In genomic region chr10:4719671-4720070, GRCh38 we compare ENCODE assay signal across 31 cellular contexts.
"Had no signal": no experiment of that assay in that cellular context is flagged by ENCODE, and none has a peak within 500 bp of the region (broad histone marks: within the 10 kb centered on the region; RNA-seq: fewer than 3 reads in every experiment).

No MANE protein-coding gene starts in this region.

- DNase-seq: activated CD4-positive, alpha-beta memory T cell treated with anti-CD3 and anti-CD28 coated beads for 36 hours; activated CD4-positive, alpha-beta T cell treated with anti-CD3 and anti-CD28 coated beads for 36 hours; activated CD4-positive, alpha-beta T cell treated with anti-CD3 and anti-CD28 coated beads, Interleukin-2, amount 10 ng/mL, durations not matched to agents 24 days and 14 days; activated CD4-positive, CD25-positive, alpha-beta regulatory T cell; activated CD4-positive, CD25-positive, alpha-beta regulatory T cell treated with anti-CD3 and anti-CD28 coated beads, Interleukin-2, amount 50 U/mL, for 72 hours; activated CD8-positive, alpha-beta memory T cell treated with anti-CD3 and anti-CD28 coated beads, Interleukin-2, amount 10 ng/mL, durations not matched to agents 7 days and 5 days; activated CD8-positive, alpha-beta memory T cell treated with anti-CD3 and anti-CD28 coated beads, Interleukin-2, amount 50 U/mL, for 4 hours; activated CD8-positive, alpha-beta T cell treated with anti-CD3 and anti-CD28 coated beads, Interleukin-2, amount 10 ng/mL, durations not matched to agents 7 days and 5 days; activated effector memory CD4-positive, alpha-beta T cell treated with anti-CD3 and anti-CD28 coated beads, Interleukin-2, amount 50 U/mL, for 16 hours; activated naive CD4-positive, alpha-beta T cell treated with anti-CD3 and anti-CD28 coated beads for 36 hours; activated naive CD8-positive, alpha-beta T cell treated with anti-CD3 and anti-CD28 coated beads for 36 hours; activated T-cell treated with anti-CD3 and anti-CD28 coated beads, Interleukin-2, amount 50 U/mL, for 1 hour; activated T-cell treated with anti-CD3 and anti-CD28 coated beads, Interleukin-2, amount 50 U/mL, for 48 hours; central memory CD4-positive, alpha-beta T cell; cerebellar nuclear complex; colonic mucosa; effector CD8-positive, alpha-beta T cell; esophagus squamous epithelium; foreskin fibroblast; head of caudate nucleus; hippocampal formation; T1000 had no signal

- H3K36me3 Mint-ChIP-seq: activated CD4-positive, alpha-beta memory T cell treated with anti-CD3 and anti-CD28 coated beads for 36 hours; activated CD8-positive, alpha-beta memory T cell treated with anti-CD3 and anti-CD28 coated beads, Interleukin-2, amount 10 ng/mL, durations not matched to agents 7 days and 5 days; activated naive CD4-positive, alpha-beta T cell treated with anti-CD3 and anti-CD28 coated beads, Interleukin-2, amount 50 U/mL, for 24 hours; brain had no signal

- H3K4me3 Mint-ChIP-seq: activated CD4-positive, alpha-beta memory T cell treated with anti-CD3 and anti-CD28 coated beads for 36 hours; activated CD4-positive, alpha-beta T cell treated with anti-CD3 and anti-CD28 coated beads for 36 hours; activated CD4-positive, alpha-beta T cell treated with anti-CD3 and anti-CD28 coated beads, Interleukin-2, amount 10 ng/mL, durations not matched to agents 24 days and 14 days; activated CD8-positive, alpha-beta memory T cell treated with anti-CD3 and anti-CD28 coated beads, Interleukin-2, amount 10 ng/mL, durations not matched to agents 7 days and 5 days; activated CD8-positive, alpha-beta T cell treated with anti-CD3 and anti-CD28 coated beads, Interleukin-2, amount 10 ng/mL, durations not matched to agents 7 days and 5 days; activated naive CD4-positive, alpha-beta T cell treated with anti-CD3 and anti-CD28 coated beads for 36 hours; activated naive CD4-positive, alpha-beta T cell treated with anti-CD3 and anti-CD28 coated beads, Interleukin-2, amount 50 U/mL, for 24 hours; activated naive CD8-positive, alpha-beta T cell treated with anti-CD3 and anti-CD28 coated beads for 36 hours; activated T-helper 1 cell treated with anti-CD3 and anti-CD28 coated beads, Interleukin-12 subunit alpha, Interleukin-12 subunit beta, Interleukin-2, Interleukin-4 antibody, amounts not matched to agents 30 ng/mL and 10 ng/mL and 1 ng/mL, durations not matched to agents 14 hours and 24 hours and 36 hours; brain; T-helper 2 cell treated with Interferon-gamma antibody and Interleukin-4, amounts not matched to agents 5 μg/mL and 100 μg/mL, for 36 hours had no signal

- H3K4me1 Mint-ChIP-seq: activated CD4-positive, alpha-beta T cell treated with anti-CD3 and anti-CD28 coated beads for 36 hours; activated CD4-positive, alpha-beta T cell treated with anti-CD3 and anti-CD28 coated beads, Interleukin-2, amount 10 ng/mL, durations not matched to agents 24 days and 14 days; activated CD8-positive, alpha-beta memory T cell treated with anti-CD3 and anti-CD28 coated beads, Interleukin-2, amount 10 ng/mL, durations not matched to agents 7 days and 5 days; activated naive CD4-positive, alpha-beta T cell treated with anti-CD3 and anti-CD28 coated beads, Interleukin-2, amount 50 U/mL, for 24 hours had no signal

- H3K9me3 ChIP-seq: ascending aorta, breast epithelium, colonic mucosa, esophagus squamous epithelium had no signal

- H3K27me3 ChIP-seq: ascending aorta, breast epithelium, cardiac muscle cell, colonic mucosa, esophagus squamous epithelium had no signal

- ATAC-seq: activated CD4-positive, alpha-beta T cell treated with anti-CD3 and anti-CD28 coated beads for 36 hours; activated CD8-positive, alpha-beta memory T cell treated with anti-CD3 and anti-CD28 coated beads, Interleukin-2, amount 10 ng/mL, durations not matched to agents 7 days and 5 days; activated CD8-positive, alpha-beta T cell treated with anti-CD3 and anti-CD28 coated beads, Interleukin-2, amount 10 ng/mL, durations not matched to agents 7 days and 5 days had no signal

- H3K27ac ChIP-seq: ascending aorta, breast epithelium, cardiac muscle cell, colonic mucosa, epithelial cell of prostate, esophagus squamous epithelium had no signal

- H3K9me3 Mint-ChIP-seq: activated CD4-positive, alpha-beta memory T cell treated with anti-CD3 and anti-CD28 coated beads for 36 hours; activated CD4-positive, alpha-beta T cell treated with anti-CD3 and anti-CD28 coated beads, Interleukin-2, amount 10 ng/mL, durations not matched to agents 24 days and 14 days; activated naive CD4-positive, alpha-beta T cell treated with anti-CD3 and anti-CD28 coated beads for 36 hours; activated naive CD4-positive, alpha-beta T cell treated with anti-CD3 and anti-CD28 coated beads, Interleukin-2, amount 50 U/mL, for 24 hours; activated naive CD8-positive, alpha-beta T cell treated with anti-CD3 and anti-CD28 coated beads for 36 hours; activated T-helper 1 cell treated with anti-CD3 and anti-CD28 coated beads, Interleukin-12 subunit alpha, Interleukin-12 subunit beta, Interleukin-2, Interleukin-4 antibody, amounts not matched to agents 30 ng/mL and 10 ng/mL and 1 ng/mL, durations not matched to agents 14 hours and 24 hours and 36 hours; activated T-helper 2 cell treated with anti-CD3 and anti-CD28 coated beads, Interferon-gamma antibody, Interleukin-2, Interleukin-4, amounts not matched to agents 10 μg/mL and 5 μg/mL and 100 μg/mL, durations not matched to agents 14 hours and 24 hours and 36 hours; T-helper 2 cell treated with Interferon-gamma antibody and Interleukin-4, amounts not matched to agents 5 μg/mL and 100 μg/mL, for 36 hours had no signal

- H3K27ac Mint-ChIP-seq: activated CD4-positive, alpha-beta memory T cell treated with anti-CD3 and anti-CD28 coated beads for 36 hours; activated CD4-positive, alpha-beta T cell treated with anti-CD3 and anti-CD28 coated beads for 36 hours; activated CD4-positive, alpha-beta T cell treated with anti-CD3 and anti-CD28 coated beads, Interleukin-2, amount 10 ng/mL, durations not matched to agents 24 days and 14 days; activated CD8-positive, alpha-beta memory T cell treated with anti-CD3 and anti-CD28 coated beads, Interleukin-2, amount 10 ng/mL, durations not matched to agents 7 days and 5 days; activated CD8-positive, alpha-beta T cell treated with anti-CD3 and anti-CD28 coated beads, Interleukin-2, amount 10 ng/mL, durations not matched to agents 7 days and 5 days; activated naive CD4-positive, alpha-beta T cell treated with anti-CD3 and anti-CD28 coated beads for 36 hours; activated naive CD4-positive, alpha-beta T cell treated with anti-CD3 and anti-CD28 coated beads, Interleukin-2, amount 50 U/mL, for 24 hours; activated naive CD8-positive, alpha-beta T cell treated with anti-CD3 and anti-CD28 coated beads for 36 hours; activated T-helper 1 cell treated with anti-CD3 and anti-CD28 coated beads, Interleukin-12 subunit alpha, Interleukin-12 subunit beta, Interleukin-2, Interleukin-4 antibody, amounts not matched to agents 30 ng/mL and 10 ng/mL and 1 ng/mL, durations not matched to agents 14 hours and 24 hours and 36 hours; activated T-helper 2 cell treated with anti-CD3 and anti-CD28 coated beads, Interferon-gamma antibody, Interleukin-2, Interleukin-4, amounts not matched to agents 10 μg/mL and 5 μg/mL and 100 μg/mL, durations not matched to agents 14 hours and 24 hours and 36 hours; brain; T-helper 2 cell treated with Interferon-gamma antibody and Interleukin-4, amounts not matched to agents 5 μg/mL and 100 μg/mL, for 36 hours had no signal

- H3K4me3 ChIP-seq: ascending aorta, breast epithelium, cardiac muscle cell, colonic mucosa, esophagus squamous epithelium had no signal

- H3K36me3 ChIP-seq: ascending aorta, breast epithelium, cardiac muscle cell, colonic mucosa, esophagus squamous epithelium had no signal

- H3K4me1 ChIP-seq: breast epithelium, colonic mucosa had no signal
